In the genomic region with DNA sequence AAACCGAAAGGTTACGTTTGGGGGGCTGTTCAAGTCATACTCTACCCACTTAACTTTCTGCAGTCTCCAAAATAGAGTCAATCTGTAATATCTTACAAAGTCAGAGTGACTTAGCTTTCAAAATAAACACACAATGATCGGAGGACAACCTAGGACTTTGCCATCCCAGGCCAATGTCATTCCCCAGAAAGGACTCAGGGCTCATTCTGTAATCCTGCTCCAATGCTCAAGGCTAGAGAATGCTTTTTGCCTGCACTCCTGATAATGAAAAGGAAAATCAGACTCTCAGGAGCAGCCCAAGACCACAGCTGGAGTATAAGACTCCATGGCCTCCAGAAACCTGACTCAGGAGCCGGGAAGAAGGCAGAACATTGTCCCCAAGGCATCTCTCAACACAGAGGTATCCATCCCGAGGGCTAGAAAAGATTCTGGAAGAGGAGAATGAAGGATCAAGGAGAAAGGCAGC, we compare ENCODE assay signal across 8 cellular contexts. TPM values are rescaled to one million over a fixed set of nuclear protein-coding genes. Genes with fewer than 3 reads are reported as not detected.
DNase-seq lines count a peak whose midpoint lies in the region; ATAC-seq and TF ChIP-seq lines count a peak whose summit lies in the region.

No MANE protein-coding gene starts in this region.

- H3K9me3 Mint-ChIP-seq in HFFc6 (no peaks in the 10 kb centered on the region), immature natural killer cell (peaks cover 0 to 2% (median 0%) of the 10 kb centered on the region in 6 donors)
- H3K9me3 Mint-ChIP-seq in activated CD8-positive, alpha-beta T cell treated with anti-CD3 and anti-CD28 coated beads for 36 hours, result no peaks in the 10 kb centered on the region

- H3K4me3 ChIP-seq in spleen, result no peak overlapping the region

- H3K36me3 Mint-ChIP-seq in HFFc6 (ENCODE audit: low read depth), result no peaks in the 10 kb centered on the region
- H3K36me3 Mint-ChIP-seq in activated CD8-positive, alpha-beta T cell treated with anti-CD3 and anti-CD28 coated beads for 36 hours (ENCODE audit: low read depth), result no peaks in the 10 kb centered on the region
- H3K36me3 Mint-ChIP-seq in immature natural killer cell, result no peaks in the 10 kb centered on the region

- in situ Hi-C loops in GM13977 (cut with MboI; ENCODE audit: low pct_unique_long_range_greater_than_20kb, low sequenced_read_pairs, unreplicated experiment), result no loop called here

- CTCF ChIA-PET in activated CD8-positive, alpha-beta T cell treated with anti-CD3 and anti-CD28 coated beads for 36 hours (lab: Charles Lee), result interaction anchor here (1.2 kb wide), 1 partner anchor 92 kb away, joined by 6 read pairs; no protein-coding TSS in a partner anchor

- H3K27me3 Mint-ChIP-seq in HFFc6 (ENCODE audit: insufficient read depth) (no peaks in the 10 kb centered on the region), immature natural killer cell (ENCODE audit: low read depth in 3 of 3) (peaks cover 4 to 13% (median 11%) of the 10 kb centered on the region in 3 donors)
- no peaks in the 10 kb centered on the region for H3K27me3 Mint-ChIP-seq in activated CD8-positive, alpha-beta T cell treated with anti-CD3 and anti-CD28 coated beads for 36 hours

- H3K9me3 ChIP-seq in spleen, result no peaks in the 10 kb centered on the region

- H3K36me3 ChIP-seq in spleen, result no peaks in the 10 kb centered on the region

- peak overlapping the region; percentile 54 to 94 (median 86) for H3K27ac ChIP-seq in spleen

- no peak for TF ChIP-seq CTCF in HFFc6 (IDR thresholded peaks at IDR 0.05)
- TF ChIP-seq CTCF in activated CD8-positive, alpha-beta T cell treated with anti-CD3 and anti-CD28 coated beads for 36 hours (IDR thresholded peaks at IDR 0.05), result no peak
- no peak for TF ChIP-seq CTCF in spleen (IDR thresholded peaks at IDR 0.05 in 8 of 11, conservative IDR thresholded peaks at IDR 0.05 in 3 of 11)
- TF ChIP-seq CTCF in GM13977 (IDR thresholded peaks at IDR 0.05; ENCODE audit: extremely low read depth, insufficient read depth, missing control alignments), result no peak

- intact Hi-C loops in activated CD8-positive, alpha-beta T cell treated with anti-CD3 and anti-CD28 coated beads for 36 hours (cut with micrococcal nuclease), result loop anchor here (5.0 kb wide), 1 partner anchor 53 kb away; no protein-coding TSS in a partner anchor
- intact Hi-C loops in spleen (cut with DNase I; ENCODE audit: low total_unique reads), result no loop called here

- no peak for TF ChIP-seq POLR2A in spleen (IDR thresholded peaks at IDR 0.05)

- H3K4me1 Mint-ChIP-seq in HFFc6 (ENCODE audit: low read depth) (peaks cover 45% of the 10 kb centered on the region), immature natural killer cell (peaks cover 69 to 75% of the 10 kb centered on the region in 2 donors)
- H3K4me1 Mint-ChIP-seq in activated CD8-positive, alpha-beta T cell treated with anti-CD3 and anti-CD28 coated beads for 36 hours (ENCODE audit: low read depth), result peaks cover 73% of the 10 kb centered on the region

- H3K4me3 Mint-ChIP-seq in HFFc6 (peak overlapping the region; percentile 51), immature natural killer cell (peak overlapping the region in 4 of 5 donors; percentile 31 to 55 (median 40))
- peak overlapping the region; percentile 7 for H3K4me3 Mint-ChIP-seq in activated CD8-positive, alpha-beta T cell treated with anti-CD3 and anti-CD28 coated beads for 36 hours

- no peaks in the 10 kb centered on the region for H3K27me3 ChIP-seq in spleen (replicated peaks in 1 of 7)

- no peak for ATAC-seq in activated CD8-positive, alpha-beta T cell treated with anti-CD3 and anti-CD28 coated beads for 36 hours
- ATAC-seq in HG03342 (IDR thresholded peaks at IDR 0.05; ENCODE audit: unreplicated experiment), result no peak

- H3K27ac Mint-ChIP-seq in HFFc6 (peak overlapping the region; percentile 81), immature natural killer cell (peak overlapping the region; percentile 88 to 95 (median 92))
- H3K27ac Mint-ChIP-seq in activated CD8-positive, alpha-beta T cell treated with anti-CD3 and anti-CD28 coated beads for 36 hours, result peak overlapping the region; percentile 82

- POLR2A ChIA-PET in activated CD8-positive, alpha-beta T cell treated with anti-CD3 and anti-CD28 coated beads for 36 hours (lab: Charles Lee), result interaction anchor here (0.9 to 1.5 kb wide), 5 partner anchors 8 to 53 kb away, joined by 3 to 4 read pairs (median 3); a partner anchor contains a TSS

- WGBS in spleen, 5 donors, result 66 to 90% (median 76%) methylated on average over 5 of the region's 5 CpGs

- peaks cover 68 to 94% (median 87%) of the 10 kb centered on the region in 6 donors for H3K4me1 ChIP-seq in spleen

- DNase-seq in HFFc6, result no peak
- no peak for DNase-seq in activated CD8-positive, alpha-beta T cell treated with anti-CD3 and anti-CD28 coated beads for 36 hours
- no peak for DNase-seq in immature natural killer cell
- no peak for DNase-seq in spleen
- DNase-seq in GM13977 (ENCODE audit: low spot score), result no peak
- DNase-seq in iPS-NIHi11 (ENCODE audit: low spot score), result no peak
- no peak for DNase-seq in superior temporal gyrus (ENCODE audit: extremely low spot score)

RNA-seq across cellular contexts. Expression of a gene that starts 28.5 kb away (rescaled TPM):
- 10 to 100 TPM; 21.0 to 29.6 (median 25.3) TPM for total RNA-seq in HFFc6 (2021; fragmentation: NEBNext Ultra II Directional; extraction: Animal tissue kit (Norgen Biotek cat#: 25700))
- total RNA-seq in activated CD8-positive, alpha-beta T cell treated with anti-CD3 and anti-CD28 coated beads for 36 hours, result 10 to 100 TPM; 61.6 to 66.2 TPM
- polyA plus RNA-seq in immature natural killer cell (10 to 100 TPM; 36.9 to 57.6 (median 40.5) TPM), spleen (10 to 100 TPM; 11.9 to 22.0 (median 18.4) TPM)
- total RNA-seq in spleen, result 10 to 100 TPM; 23.7 to 41.7 (median 37.9) TPM

RNA-seq across cellular contexts. Expression of a gene that starts 28.8 kb away (rescaled TPM):
- total RNA-seq in HFFc6 (2021; fragmentation: NEBNext Ultra II Directional; extraction: Animal tissue kit (Norgen Biotek cat#: 25700)), result 10 to 100 TPM; 40.4 to 46.0 (median 40.7) TPM
- 100 to 1,000 TPM in 1 of 2 experiments, 10 to 100 TPM in 1; 94.6 to 101 TPM for total RNA-seq in activated CD8-positive, alpha-beta T cell treated with anti-CD3 and anti-CD28 coated beads for 36 hours
- 100 to 1,000 TPM; 291 to 366 (median 328) TPM for polyA plus RNA-seq in immature natural killer cell
- 100 to 1,000 TPM in 3 of 7 donors, 10 to 100 TPM in 4; 70.8 to 115 (median 97.2) TPM for total RNA-seq in spleen
- 100 to 1,000 TPM; 182 to 239 (median 224) TPM for polyA plus RNA-seq in spleen

RNA-seq across cellular contexts. Expression of a gene that starts 29.1 kb away (rescaled TPM):
- total RNA-seq in HFFc6 (2021; fragmentation: NEBNext Ultra II Directional; extraction: Animal tissue kit (Norgen Biotek cat#: 25700)), result 10 to 100 TPM; 27.7 to 32.4 (median 30.0) TPM
- 1,000 to 10,000 TPM; 1,071 to 1,096 TPM for total RNA-seq in activated CD8-positive, alpha-beta T cell treated with anti-CD3 and anti-CD28 coated beads for 36 hours
- 100 to 1,000 TPM; 437 to 876 (median 450) TPM for polyA plus RNA-seq in immature natural killer cell
- 100 to 1,000 TPM; 103 to 308 (median 249) TPM for total RNA-seq in spleen
- polyA plus RNA-seq in spleen, result 100 to 1,000 TPM in 2 of 3 donors, 10 to 100 TPM in 1; 99.3 to 247 (median 209) TPM
